Comparison of ENCODE assay signal across 1 cellular context in the genomic region with DNA sequence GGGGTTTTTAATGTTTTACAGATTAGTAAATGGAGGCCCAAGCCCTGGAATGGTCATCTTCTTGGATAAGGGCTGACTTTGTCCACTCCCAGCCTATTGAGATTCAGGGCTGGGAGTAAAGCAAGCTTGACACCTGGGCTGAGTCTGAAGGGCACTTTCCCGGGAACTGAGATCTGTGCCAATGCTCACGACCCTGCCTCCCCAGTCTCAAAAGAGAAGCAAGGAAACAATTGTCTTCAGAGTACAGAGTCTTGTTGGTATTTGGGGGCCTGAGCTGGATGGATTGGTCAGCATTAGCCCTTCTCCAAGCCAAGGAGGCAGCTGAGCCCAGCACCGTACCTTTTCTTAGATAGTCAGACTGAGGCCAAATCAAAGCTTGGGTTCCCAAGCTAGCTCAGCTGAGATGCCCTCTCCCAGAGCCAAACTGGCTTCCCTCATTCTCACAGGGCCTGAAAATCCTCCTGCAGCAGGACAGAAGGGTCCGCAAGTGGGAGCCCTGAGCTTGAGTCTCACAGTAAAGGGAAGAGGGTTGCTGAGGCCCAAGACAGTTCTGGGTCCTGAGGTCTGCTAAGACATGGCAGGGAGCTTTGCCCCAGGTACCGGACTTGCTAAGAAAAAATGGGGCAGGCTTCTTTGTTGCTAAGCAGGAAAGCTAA.
TF ChIP-seq lines count a peak whose summit lies in the region.

No MANE protein-coding gene starts in this region.

TF ChIP-seq in IMR-90, 13 proteins besides CTCF, POLR2A, EP300 and RAD21:
- TF ChIP-seq FOS (IDR thresholded peaks at IDR 0.05; ENCODE audit: low read depth, low read length): no peak
- no peak for TF ChIP-seq CHD1 (IDR thresholded peaks at IDR 0.05; ENCODE audit: low read depth, low read length)
- TF ChIP-seq, protein P1, sequence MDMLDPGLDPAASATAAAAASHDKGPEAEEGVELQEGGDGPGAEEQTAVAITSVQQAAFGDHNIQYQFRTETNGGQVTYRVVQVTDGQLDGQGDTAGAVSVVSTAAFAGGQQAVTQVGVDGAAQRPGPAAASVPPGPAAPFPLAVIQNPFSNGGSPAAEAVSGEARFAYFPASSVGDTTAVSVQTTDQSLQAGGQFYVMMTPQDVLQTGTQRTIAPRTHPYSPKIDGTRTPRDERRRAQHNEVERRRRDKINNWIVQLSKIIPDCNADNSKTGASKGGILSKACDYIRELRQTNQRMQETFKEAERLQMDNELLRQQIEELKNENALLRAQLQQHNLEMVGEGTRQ (IDR thresholded peaks at IDR 0.05; ENCODE audit: low read depth, low read length): no peak
- no peak for TF ChIP-seq RCOR1 (IDR thresholded peaks at IDR 0.05; ENCODE audit: insufficient replicate concordance, low read length)
- TF ChIP-seq BHLHE40 (IDR thresholded peaks at IDR 0.05; ENCODE audit: low read depth, low read length): no peak
- no peak for TF ChIP-seq NFE2L2 (IDR thresholded peaks at IDR 0.05; ENCODE audit: low read depth, low read length)
- TF ChIP-seq SMC3 (IDR thresholded peaks at IDR 0.05; ENCODE audit: low read depth, low read length): no peak
- TF ChIP-seq, protein P2, sequence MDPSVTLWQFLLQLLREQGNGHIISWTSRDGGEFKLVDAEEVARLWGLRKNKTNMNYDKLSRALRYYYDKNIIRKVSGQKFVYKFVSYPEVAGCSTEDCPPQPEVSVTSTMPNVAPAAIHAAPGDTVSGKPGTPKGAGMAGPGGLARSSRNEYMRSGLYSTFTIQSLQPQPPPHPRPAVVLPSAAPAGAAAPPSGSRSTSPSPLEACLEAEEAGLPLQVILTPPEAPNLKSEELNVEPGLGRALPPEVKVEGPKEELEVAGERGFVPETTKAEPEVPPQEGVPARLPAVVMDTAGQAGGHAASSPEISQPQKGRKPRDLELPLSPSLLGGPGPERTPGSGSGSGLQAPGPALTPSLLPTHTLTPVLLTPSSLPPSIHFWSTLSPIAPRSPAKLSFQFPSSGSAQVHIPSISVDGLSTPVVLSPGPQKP (IDR thresholded peaks at IDR 0.05; ENCODE audit: borderline replicate concordance, low read depth, low read length): no peak
- no peak for TF ChIP-seq MAZ (IDR thresholded peaks at IDR 0.05; ENCODE audit: borderline replicate concordance, low read depth, low read length)
- no peak for TF ChIP-seq RFX5 (IDR thresholded peaks at IDR 0.05; ENCODE audit: low read depth, low read length)
TF ChIP-seq in IMR-90: peak in this region for 0.
